8 cellular contexts compared by ENCODE assay signal in genomic region chr13:26601669-26602068, GRCh38. TPM values are rescaled to one million over a fixed set of nuclear protein-coding genes. Genes with fewer than 3 reads are reported as not detected.
DNase-seq lines count a peak whose midpoint lies in the region; ATAC-seq and TF ChIP-seq lines count a peak whose summit lies in the region.

No MANE protein-coding gene starts in this region.

- no peak overlapping the region for H3K4me3 ChIP-seq in HFF-Myc (replicated peaks; ENCODE audit: low read depth, low read length)
- no peak overlapping the region for H3K4me3 ChIP-seq in Panc1 (ENCODE audit: low read depth in 2 of 2, low read length in 2 of 2)
- H3K4me3 ChIP-seq in stomach, result no peak overlapping the region

- H3K36me3 Mint-ChIP-seq in effector memory CD8-positive, alpha-beta T cell (ENCODE audit: insufficient read depth), result no peaks in the 10 kb centered on the region

- no peak for ATAC-seq in Panc1
- ATAC-seq in HG02884 (IDR thresholded peaks at IDR 0.05; ENCODE audit: unreplicated experiment), result no peak
- no peak for ATAC-seq in effector memory CD8-positive, alpha-beta T cell (replicated peaks)
- ATAC-seq in GM19463 (IDR thresholded peaks at IDR 0.05; ENCODE audit: unreplicated experiment), result no peak

- no TSS peak for BruUV-seq in Panc1 (replicated peaks; lab: Mats Ljungman, UMichigan)

- POLR2A ChIA-PET in Panc1 (lab: Charles Lee), result no interaction called here

- intact Hi-C loops in Panc1 (cut with micrococcal nuclease; ENCODE audit: unreplicated experiment) (no loop called here), stomach (cut with DNase I; ENCODE audit: low total_unique reads) (no loop called here)

- H3K4me3 Mint-ChIP-seq in effector memory CD8-positive, alpha-beta T cell, result no peak overlapping the region

- peaks cover 1% of the 10 kb centered on the region; the same call in 1 of the 2 replicates for H3K9me3 ChIP-seq in Panc1 (ENCODE audit: control insufficient read depth, insufficient read depth, low read depth, low read length)
- H3K9me3 ChIP-seq in stomach, result peaks cover 0 to 6% (median 0%) of the 10 kb centered on the region in 4 donors

- H3K9me3 Mint-ChIP-seq in effector memory CD8-positive, alpha-beta T cell, result peaks cover 0 to 5% of the 10 kb centered on the region in 2 donors

- H3K27me3 ChIP-seq in Panc1 (ENCODE audit: control insufficient read depth, insufficient read depth, low read length), result no peaks in the 10 kb centered on the region
- H3K27me3 ChIP-seq in stomach, result no peaks in the 10 kb centered on the region

- H3K27ac Mint-ChIP-seq in effector memory CD8-positive, alpha-beta T cell, result no peak overlapping the region

- DNase-seq in G401 (ENCODE audit: low spot score) (peak; percentile 81), HFF-Myc (ENCODE audit: extremely low read depth, low read depth) (peak; percentile 52), Panc1 (ENCODE audit: low read depth, low spot score) (no peak), hepatic stellate cell (ENCODE audit: low spot score) (peak; percentile 15), stomach (no peak)
- no peak for DNase-seq in effector memory CD8-positive, alpha-beta T cell

- TF ChIP-seq POLR2A in stomach (IDR thresholded peaks at IDR 0.05), result no peak

- in situ Hi-C loops in G401 (cut with HindIII; ENCODE audit: low sequenced_read_pairs), result no loop called here
- in situ Hi-C loops in Panc1 (cut with HindIII; ENCODE audit: low pct_unique_long_range_greater_than_20kb, low sequenced_read_pairs), result no loop called here

- WGBS in stomach, 5 donors, result 40 to 54% (median 41%) methylated on average over 2 of the region's 2 CpGs

- no peaks in the 10 kb centered on the region for H3K4me1 Mint-ChIP-seq in effector memory CD8-positive, alpha-beta T cell (ENCODE audit: low read depth in 2 of 2)

- H3K36me3 ChIP-seq in Panc1 (ENCODE audit: control insufficient read depth, insufficient read depth, low read length) (no peaks in the 10 kb centered on the region), stomach (no peaks in the 10 kb centered on the region)

- CTCF ChIA-PET in Panc1 (lab: Charles Lee), result no interaction called here

- H3K4me1 ChIP-seq in Panc1 (ENCODE audit: control insufficient read depth, insufficient read depth, low read length), result no peaks in the 10 kb centered on the region
- peaks cover 0 to 55% (median 22%) of the 10 kb centered on the region in 4 donors for H3K4me1 ChIP-seq in stomach

- H3K27ac ChIP-seq in Panc1 (ENCODE audit: low read length) (no peak overlapping the region), stomach (no peak overlapping the region)

- TF ChIP-seq CTCF in HFF-Myc (IDR thresholded peaks at IDR 0.05; ENCODE audit: low read depth, low read length, missing control alignments) (no peak), Panc1 (IDR thresholded peaks at IDR 0.05) (peak; percentile 35), stomach (IDR thresholded peaks at IDR 0.05) (no peak)

- TF ChIP-seq EP300 in stomach (IDR thresholded peaks at IDR 0.05), result no peak

- H3K27me3 Mint-ChIP-seq in effector memory CD8-positive, alpha-beta T cell, result peaks cover 42 to 44% of the 10 kb centered on the region in 2 donors

RNA-seq across cellular contexts. Expression of gene WASF3, which starts 44.2 kb away (rescaled TPM):
- 5.7 and 7.7 TPM in 2 replicates for total RNA-seq in G401 (2014; rRNA removed; shearing (Covaris generic))
- total RNA-seq in Panc1 (2021; ENCODE audit: unreplicated experiment) (20.2 TPM), stomach (10 to 100 TPM in 3 of 5 donors, 1 to 10 TPM in 1, under 1 TPM in 1; 0.87 to 12.8 (median 11.3) TPM)
- polyA plus RNA-seq in Panc1 (2012; ENCODE audit: insufficient read length), result 7.5 TPM
- polyA plus RNA-seq in stomach, result 10 to 100 TPM in 1 of 3 donors, 1 to 10 TPM in 2; 3.5 to 11.0 (median 9.3) TPM

Comparison
In these comparisons a context has a peak if more than half of its experiments do, and no peak if none do; other contexts are left out.
1. DNase-seq: peak in G401 (single experiment), HFF-Myc (single experiment) and hepatic stellate cell (single experiment); none in Panc1 (single experiment), effector memory CD8-positive, alpha-beta T cell (0 of 3) and stomach (single experiment).